ENCODE assay signal across 12 cellular contexts in genomic region chr16:66895999-66896398, GRCh38. TPM values are rescaled to one million over a fixed set of nuclear protein-coding genes. Genes with fewer than 3 reads are reported as not detected.
DNase-seq lines count a peak whose midpoint lies in the region; ATAC-seq and TF ChIP-seq lines count a peak whose summit lies in the region.
"Had no signal": no experiment of that assay in that cellular context is flagged by ENCODE, and none has a peak within 500 bp of the region (broad histone marks: within the 10 kb centered on the region; RNA-seq: fewer than 3 reads in every experiment).

No MANE protein-coding gene starts in this region.

- H3K27ac ChIP-seq in WERI-Rb-1 (peak overlapping the region; percentile 71), esophagus squamous epithelium (peak overlapping the region; percentile 80 to 93 (median 85))

- peaks cover 22% of the 10 kb centered on the region for H3K4me1 Mint-ChIP-seq in stimulated activated effector memory CD8-positive, alpha-beta T cell treated with anti-CD3 and anti-CD28 coated beads, Interleukin-12 subunit alpha, Interleukin-12 subunit beta, amount 100 ng/mL, for 72 hours

- DNase-seq in WERI-Rb-1 (no peak), esophagus squamous epithelium (lab: John Stamatoyannopoulos, UW) (no peak), Kasumi-1 (lab: John Stamatoyannopoulos, UW) (no peak)
- no peak for DNase-seq in stimulated activated effector memory CD8-positive, alpha-beta T cell treated with anti-CD3 and anti-CD28 coated beads, Interleukin-12 subunit alpha, Interleukin-12 subunit beta, amount 100 ng/mL, for 72 hours (ENCODE audit: low spot score in 2 of 2)
- no peak for DNase-seq in stimulated activated CD4-positive, alpha-beta T cell treated with anti-CD3 and anti-CD28 coated beads, Interleukin-15, amount 100 ng/mL, for 24 hours
- DNase-seq: heart right ventricle; NCI-H2081 treated with DMSO at 0.1 percent for 48 hours; NCI-H774; stimulated activated CD4-positive, alpha-beta T cell treated with anti-CD3 and anti-CD28 coated beads, Interleukin-12 subunit alpha, Interleukin-12 subunit beta, amount 100 ng/mL, for 4 hours had no signal

- TF ChIP-seq CTCF in WERI-Rb-1 (IDR thresholded peaks at IDR 0.05; ENCODE audit: low read depth, low read length) = no peak
- TF ChIP-seq CTCF in esophagus squamous epithelium (IDR thresholded peaks at IDR 0.05) = no peak

- H3K27me3 ChIP-seq in WERI-Rb-1 (ENCODE audit: insufficient read depth, low read depth, severe bottlenecking) = no peaks in the 10 kb centered on the region
- H3K27me3 ChIP-seq in esophagus squamous epithelium = no peaks in the 10 kb centered on the region
- H3K27me3 ChIP-seq: heart right ventricle had no signal

- no peak overlapping the region for H3K4me3 ChIP-seq in WERI-Rb-1 (ENCODE audit: low read depth, low read length)
- no peak overlapping the region for H3K4me3 ChIP-seq in esophagus squamous epithelium
- H3K4me3 ChIP-seq: heart right ventricle had no signal

- no peak for ATAC-seq in stimulated activated effector memory CD8-positive, alpha-beta T cell treated with anti-CD3 and anti-CD28 coated beads, Interleukin-12 subunit alpha, Interleukin-12 subunit beta, amount 100 ng/mL, for 72 hours
- ATAC-seq in GM18498 (IDR thresholded peaks at IDR 0.05; ENCODE audit: unreplicated experiment) = no peak

- peak overlapping the region; percentile 89 for H3K27ac Mint-ChIP-seq in stimulated activated effector memory CD8-positive, alpha-beta T cell treated with anti-CD3 and anti-CD28 coated beads, Interleukin-12 subunit alpha, Interleukin-12 subunit beta, amount 100 ng/mL, for 72 hours
- H3K27ac Mint-ChIP-seq: activated naive CD8-positive, alpha-beta T cell had no signal

- H3K9me3 ChIP-seq in WERI-Rb-1 (ENCODE audit: severe bottlenecking) (no peaks in the 10 kb centered on the region), esophagus squamous epithelium (no peaks in the 10 kb centered on the region)
- H3K9me3 ChIP-seq: heart right ventricle had no signal

- no peaks in the 10 kb centered on the region for H3K9me3 Mint-ChIP-seq in stimulated activated effector memory CD8-positive, alpha-beta T cell treated with anti-CD3 and anti-CD28 coated beads, Interleukin-12 subunit alpha, Interleukin-12 subunit beta, amount 100 ng/mL, for 72 hours

- no peaks in the 10 kb centered on the region for H3K36me3 ChIP-seq in WERI-Rb-1
- H3K36me3 ChIP-seq in esophagus squamous epithelium = peaks cover 0 to 6% (median 0%) of the 10 kb centered on the region in 3 donors

- H3K4me3 Mint-ChIP-seq in stimulated activated effector memory CD8-positive, alpha-beta T cell treated with anti-CD3 and anti-CD28 coated beads, Interleukin-12 subunit alpha, Interleukin-12 subunit beta, amount 100 ng/mL, for 72 hours = no peak overlapping the region
- H3K4me3 Mint-ChIP-seq: activated naive CD8-positive, alpha-beta T cell had no signal

- intact Hi-C loops in esophagus squamous epithelium (cut with DNase I) = loop anchor here (5.0 kb wide), 1 partner anchor 36 kb away; the partner anchor contains the start of gene CIAO2B

- no peak for TF ChIP-seq POLR2A in esophagus squamous epithelium (IDR thresholded peaks at IDR 0.05)

- 84 to 90% methylated on average over 3 of the region's 3 CpGs for WGBS in esophagus squamous epithelium, 2 donors

- peaks cover 36% of the 10 kb centered on the region for H3K36me3 Mint-ChIP-seq in stimulated activated effector memory CD8-positive, alpha-beta T cell treated with anti-CD3 and anti-CD28 coated beads, Interleukin-12 subunit alpha, Interleukin-12 subunit beta, amount 100 ng/mL, for 72 hours
- H3K36me3 Mint-ChIP-seq: activated naive CD8-positive, alpha-beta T cell had no signal

- H3K4me1 ChIP-seq in esophagus squamous epithelium = peaks cover 39 to 61% (median 49%) of the 10 kb centered on the region in 3 donors

RNA-seq across cellular contexts. Expression of gene PDP2, which starts 15.7 kb away (rescaled TPM):
- 10 to 100 TPM in 2 of 4 donors, 1 to 10 TPM in 2; 4.1 to 12.9 (median 9.4) TPM for total RNA-seq in esophagus squamous epithelium

RNA-seq across cellular contexts. Expression of gene CDH16, which starts 22.7 kb away (rescaled TPM):
- 1 to 10 TPM; 1.9 to 6.3 (median 4.1) TPM for total RNA-seq in esophagus squamous epithelium
- total RNA-seq: RPMI7951 had no signal

RNA-seq across cellular contexts. Expression of gene RRAD, which starts 29.3 kb away (rescaled TPM):
- 100 to 1,000 TPM in 2 of 4 donors, 10 to 100 TPM in 2; 68.7 to 208 (median 129) TPM for total RNA-seq in esophagus squamous epithelium

RNA-seq across cellular contexts. Expression of gene CIAO2B, which starts 38.2 kb away (rescaled TPM):
- 100 to 1,000 TPM; 112 to 153 (median 126) TPM for total RNA-seq in esophagus squamous epithelium

RNA-seq across cellular contexts. Expression of gene CES2, which starts 39.3 kb away (rescaled TPM):
- total RNA-seq in esophagus squamous epithelium = 100 to 1,000 TPM; 120 to 250 (median 170) TPM
